ENCODE assay signal across 18 cellular contexts in the genomic region with DNA sequence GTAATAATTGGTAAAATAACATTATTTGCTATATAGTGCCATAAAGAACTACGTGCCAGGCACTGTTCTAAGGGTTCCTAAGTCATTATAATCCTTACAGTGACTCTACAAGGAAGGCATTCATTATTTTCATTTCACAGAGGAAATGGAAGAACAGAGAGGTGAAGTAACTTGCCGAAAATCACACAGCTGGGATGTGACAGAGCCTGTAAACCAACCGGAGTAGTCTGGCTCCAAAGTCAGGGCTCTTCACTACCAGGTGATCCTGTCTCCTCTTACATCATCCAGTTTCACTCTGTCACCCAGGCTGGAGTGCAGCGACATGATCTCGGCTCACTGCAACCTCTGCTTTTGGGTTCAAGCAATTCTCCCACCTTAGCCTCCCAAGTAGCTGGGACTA.
"Had no signal": no experiment of that assay in that cellular context is flagged by ENCODE, and none has a peak within 500 bp of the region (broad histone marks: within the 10 kb centered on the region; RNA-seq: fewer than 3 reads in every experiment).

No MANE protein-coding gene starts in this region.

- H3K4me3 ChIP-seq: coronary artery, esophagus squamous epithelium, heart left ventricle, stomach, thoracic aorta had no signal

- H3K9me3 ChIP-seq: esophagus squamous epithelium, heart left ventricle, neutrophil, stomach, thoracic aorta had no signal

- H3K9me3 Mint-ChIP-seq: naive B cell, type B pancreatic cell had no signal

- H3K4me3 Mint-ChIP-seq: naive B cell, type B pancreatic cell had no signal

- H3K36me3 ChIP-seq: esophagus squamous epithelium, heart left ventricle, neutrophil, stomach, thoracic aorta had no signal

- H3K27ac Mint-ChIP-seq: naive B cell, type B pancreatic cell had no signal

- DNase-seq: effector CD4-positive, alpha-beta T cell; esophagus squamous epithelium; foreskin fibroblast; heart left ventricle; hippocampal formation; left colon; left ventricle myocardium superior; mesendoderm; naive B cell; small intestine; stimulated activated CD4-positive, alpha-beta T cell treated with anti-CD3 and anti-CD28 coated beads, Interleukin-12 subunit alpha, Interleukin-12 subunit beta, amount 100 ng/mL, for 4 hours; stimulated activated naive CD4-positive, alpha-beta T cell; stomach; substantia nigra had no signal

- H3K4me1 ChIP-seq: heart left ventricle, stomach had no signal

- H3K27me3 ChIP-seq: esophagus squamous epithelium, heart left ventricle, neutrophil, stomach had no signal

- H3K27me3 Mint-ChIP-seq: type B pancreatic cell had no signal

- H3K36me3 Mint-ChIP-seq: naive B cell, type B pancreatic cell had no signal

- H3K27ac ChIP-seq: coronary artery, heart left ventricle, neutrophil, stomach, thoracic aorta had no signal
